ENCODE assay signal across 26 cellular contexts in the genomic region with DNA sequence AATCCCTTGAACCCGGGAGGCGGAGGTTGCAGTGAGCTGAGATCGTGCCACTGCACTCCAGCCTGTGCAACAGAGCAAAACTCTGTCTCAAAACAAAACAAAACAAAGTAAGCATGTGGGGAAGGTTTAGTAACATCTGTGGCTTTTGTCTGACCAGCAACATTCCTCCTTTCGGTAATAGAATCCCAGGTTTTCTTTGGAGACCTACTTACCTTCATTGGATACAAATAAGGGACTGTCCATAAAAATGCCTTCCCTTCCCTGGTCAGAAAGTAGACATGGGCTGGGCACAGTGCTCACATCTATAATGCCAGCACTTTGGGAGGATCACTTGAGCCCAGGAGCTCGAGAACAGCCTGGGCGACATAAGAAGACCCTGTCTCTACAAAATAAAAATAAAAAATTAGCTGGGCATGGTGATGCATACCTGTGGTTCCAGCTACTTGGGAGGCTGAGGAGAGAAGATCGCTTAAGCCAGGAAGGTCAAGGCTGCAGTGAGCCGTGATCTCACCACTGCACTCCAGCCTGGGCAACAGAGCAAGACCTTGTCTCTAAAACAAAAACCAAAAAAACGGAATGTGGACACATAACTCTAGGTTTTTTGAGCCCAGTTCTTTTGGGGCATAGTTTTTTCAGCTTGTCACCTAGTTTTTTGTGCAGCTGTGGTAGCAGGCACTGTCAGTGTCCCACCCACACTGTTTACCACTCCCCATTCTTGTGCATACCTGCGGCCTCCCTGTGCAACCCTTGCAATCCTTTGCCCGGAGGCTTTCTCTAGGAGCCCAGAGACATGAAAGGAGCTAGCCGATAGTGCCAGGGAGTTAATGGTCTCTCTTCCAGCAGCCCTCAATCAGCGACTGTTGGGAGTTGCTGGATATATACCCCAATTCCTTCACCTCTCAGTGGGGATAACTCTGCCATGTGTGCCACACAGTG. TPM values are rescaled to one million over a fixed set of nuclear protein-coding genes. Genes with fewer than 3 reads are reported as not detected.
DNase-seq lines count a peak whose midpoint lies in the region; ATAC-seq, FAIRE-seq and TF ChIP-seq lines count a peak whose summit lies in the region.
"Had no signal": no experiment of that assay in that cellular context is flagged by ENCODE, and none has a peak within 500 bp of the region (broad histone marks: within the 10 kb centered on the region; RNA-seq: fewer than 3 reads in every experiment).

No MANE protein-coding gene starts in this region.

- H3K36me3 ChIP-seq in MM.1S (replicated peaks; ENCODE audit: insufficient read depth, low read length) (no peaks in the 10 kb centered on the region), bronchial epithelial cell (ENCODE audit: control insufficient read depth, insufficient read depth, low read length) (no peaks in the 10 kb centered on the region), prostate gland (no peaks in the 10 kb centered on the region)
- H3K36me3 ChIP-seq: tibial nerve had no signal

- DNase-seq in AG10803 (ENCODE audit: low read depth) = peak; percentile 12
- peak; percentile 0 for DNase-seq in MM.1S
- DNase-seq in bronchial epithelial cell (ENCODE audit: low read depth) = peak; percentile 75
- DNase-seq in prostate gland (ENCODE audit: low spot score) = no peak
- DNase-seq in HK-2 (ENCODE audit: unreplicated experiment) = no peak
- DNase-seq in substantia nigra (lab: John Stamatoyannopoulos, UW) = no peak
- no peak for DNase-seq in effector CD4-positive, alpha-beta T cell
- DNase-seq: activated CD4-positive, alpha-beta T cell treated with anti-CD3 and anti-CD28 coated beads for 1 hour; activated CD8-positive, alpha-beta memory T cell treated with anti-CD3 and anti-CD28 coated beads for 24 hours; activated naive CD4-positive, alpha-beta T cell treated with anti-CD3 and anti-CD28 coated beads for 36 hours; activated T-cell treated with anti-CD3 and anti-CD28 coated beads, Interleukin-2, amount 50 U/mL, for 4 hours; effector memory CD4-positive, alpha-beta T cell; left colon; mesendoderm; NCI-H1694; NCI-H2171; NCI-H526; retina; Right ventricle myocardium superior; stimulated activated CD4-positive, alpha-beta T cell treated with anti-CD3 and anti-CD28 coated beads, Interleukin-4, amount 100 ng/mL, for 24 hours; stimulated activated naive CD8-positive, alpha-beta T cell treated with anti-CD3 and anti-CD28 coated beads, Interleukin-15, Interleukin-2, amounts not matched to agents 100 U/mL and 50 U/mL, for 24 hours had no signal

- ATAC-seq in GM19452 (IDR thresholded peaks at IDR 0.05; ENCODE audit: unreplicated experiment) = no peak
- ATAC-seq: activated T-cell treated with anti-CD3 and anti-CD28 coated beads, Interleukin-2, amount 50 U/mL, for 4 hours; left colon; stimulated activated naive CD8-positive, alpha-beta T cell treated with anti-CD3 and anti-CD28 coated beads, Interleukin-15, Interleukin-2, amounts not matched to agents 100 U/mL and 50 U/mL, for 24 hours had no signal

- H3K27me3 ChIP-seq in MM.1S (replicated peaks; ENCODE audit: insufficient read depth, low read length) (no peaks in the 10 kb centered on the region), bronchial epithelial cell (ENCODE audit: control insufficient read depth, insufficient read depth, low read length) (no peaks in the 10 kb centered on the region), prostate gland (replicated peaks; ENCODE audit: insufficient read depth) (no peaks in the 10 kb centered on the region)

- TF ChIP-seq CTCF in AG10803 (conservative IDR thresholded peaks at IDR 0.05; ENCODE audit: low read length) (no peak), MM.1S (IDR thresholded peaks at IDR 0.05; ENCODE audit: low read length) (no peak), bronchial epithelial cell (IDR thresholded peaks at IDR 0.05; ENCODE audit: insufficient read depth, low read length, severe bottlenecking) (no peak), prostate gland (IDR thresholded peaks at IDR 0.05) (no peak)

- H4K20me1 ChIP-seq in MM.1S (ENCODE audit: insufficient read depth, low read length) = no peaks in the 10 kb centered on the region

- H3K4me1 ChIP-seq in MM.1S (ENCODE audit: low read length) (no peaks in the 10 kb centered on the region), prostate gland (replicated peaks) (peaks cover 9% of the 10 kb centered on the region)

- H3K4me2 ChIP-seq in MM.1S (ENCODE audit: low read depth, low read length) = no peak overlapping the region

- H3K9me2 ChIP-seq in MM.1S (replicated peaks; ENCODE audit: insufficient read depth, low read length) = no peaks in the 10 kb centered on the region

- no peak overlapping the region for H3K9ac ChIP-seq in MM.1S (ENCODE audit: low read length)

- H3K4me3 ChIP-seq in AG10803 (ENCODE audit: low read length) = no peak overlapping the region
- no peak overlapping the region for H3K4me3 ChIP-seq in MM.1S (ENCODE audit: low read length)
- no peak overlapping the region for H3K4me3 ChIP-seq in bronchial epithelial cell (ENCODE audit: low read depth, low read length)
- no peak overlapping the region for H3K4me3 ChIP-seq in prostate gland
- H3K4me3 ChIP-seq: K562, tibial nerve had no signal

- H3F3A ChIP-seq in MM.1S (ENCODE audit: insufficient read depth, low read length) = no peaks in the 10 kb centered on the region

- H3K9me3 ChIP-seq in MM.1S (replicated peaks; ENCODE audit: insufficient read depth, low read length) (no peaks in the 10 kb centered on the region), prostate gland (no peaks in the 10 kb centered on the region)
- H3K9me3 ChIP-seq: tibial nerve had no signal

- WGBS in prostate gland = 72% methylated on average over 13 of the region's 13 CpGs

- intact Hi-C loops in prostate gland (cut with DNase I) = no loop called here

- no peak for FAIRE-seq in bronchial epithelial cell (lab: Jason Lieb, UNC)
- FAIRE-seq: H1, K562, TTC549 had no signal

- no peak overlapping the region for H2AFZ ChIP-seq in MM.1S (ENCODE audit: low read length)

- no peaks in the 10 kb centered on the region for H3K79me2 ChIP-seq in MM.1S (ENCODE audit: low read length)

- no peak overlapping the region for H3K27ac ChIP-seq in MM.1S (ENCODE audit: low read length)
- peak overlapping the region in 1 of 2 donors; percentile 74 for H3K27ac ChIP-seq in prostate gland
- H3K27ac ChIP-seq in substantia nigra (ENCODE audit: low read depth, low read length, poor library complexity, severe bottlenecking) = no peak overlapping the region
- H3K27ac ChIP-seq: tibial nerve had no signal

- TF ChIP-seq POLR2A in prostate gland (IDR thresholded peaks at IDR 0.05) = peak; percentile 24

RNA-seq across cellular contexts. Expression of gene SPINK4, which starts 8.9 kb away (rescaled TPM):
- not detected in 2 replicates for total RNA-seq in bronchial epithelial cell
- not detected for total RNA-seq in prostate gland
- total RNA-seq: activated naive CD4-positive, alpha-beta T cell treated with anti-CD3 and anti-CD28 coated beads for 36 hours; activated T-cell treated with anti-CD3 and anti-CD28 coated beads, Interleukin-2, amount 50 U/mL, for 4 hours; H1; Right ventricle myocardium superior; tibial nerve had no signal

RNA-seq across cellular contexts. Expression of gene BAG1, which starts 33.5 kb away (rescaled TPM):
- total RNA-seq in bronchial epithelial cell = 56.5 and 68.7 TPM in 2 replicates
- 100 to 1,000 TPM in 1 of 2 donors, 10 to 100 TPM in 1; 94.9 to 112 TPM for total RNA-seq in prostate gland

RNA-seq across cellular contexts. Expression of gene CHMP5, which starts 33.8 kb away (rescaled TPM):
- total RNA-seq in bronchial epithelial cell (173 and 182 TPM in 2 replicates), prostate gland (10 to 100 TPM; 48.8 to 84.2 TPM)

RNA-seq across cellular contexts. Expression of gene NFX1, which starts 59.3 kb away (rescaled TPM):
- total RNA-seq in bronchial epithelial cell = 19.2 and 25.5 TPM in 2 replicates
- total RNA-seq in prostate gland = 10 to 100 TPM; 30.8 to 39.5 TPM

Comparison
In these comparisons a context has a peak if more than half of its experiments do, and no peak if none do; other contexts are left out.
1. DNase-seq: peak in AG10803 (single experiment), MM.1S (single experiment) and bronchial epithelial cell (single experiment); none in prostate gland (single experiment), HK-2 (single experiment), substantia nigra (0 of 49) and effector CD4-positive, alpha-beta T cell (single experiment).